In the genomic region with DNA sequence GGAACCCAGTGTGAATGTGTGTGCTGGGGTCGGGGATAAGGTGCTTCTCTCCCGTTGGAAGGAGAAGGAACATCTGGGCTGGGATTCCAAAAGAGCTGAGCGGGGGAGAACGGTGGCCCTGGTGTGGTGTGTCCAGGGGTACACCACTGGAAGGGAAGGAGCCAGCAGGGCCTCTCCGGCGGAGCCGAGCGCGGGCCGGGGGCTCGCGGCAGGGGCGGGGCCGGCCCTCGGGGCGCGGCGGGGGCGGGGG, we compare ENCODE assay signal across 8 cellular contexts. TPM values are rescaled to one million over a fixed set of nuclear protein-coding genes. Genes with fewer than 3 reads are reported as not detected.
A peak's percentile ranks its signal among the peaks of the same experiment; 100 is the strongest.
DNase-seq lines count a peak whose midpoint lies in the region; ATAC-seq, FAIRE-seq and TF ChIP-seq lines count a peak whose summit lies in the region.

No MANE protein-coding gene starts in this region.

- peak overlapping the region; percentile 8; the same call in 1 of the 2 replicates for H3K14ac ChIP-seq in H9 (ENCODE audit: insufficient read depth, low read length)

- peaks cover 11% of the 10 kb centered on the region for H3K27me3 Mint-ChIP-seq in H9 (ENCODE audit: low read depth)

- H4K91ac ChIP-seq in H9 (ENCODE audit: insufficient read length, low read depth, low read length), result no peak overlapping the region

- H3K4me3 Mint-ChIP-seq in H9, result peak overlapping the region; percentile 61 to 80

- no peak overlapping the region for H3T11ph ChIP-seq in H9 (ENCODE audit: low read length)

- peak overlapping the region; percentile 58 for H2AFZ ChIP-seq in H9 (ENCODE audit: low read length)

- H3K23me2 ChIP-seq in H9 (ENCODE audit: insufficient read length, low read depth, low read length, poor library complexity, severe bottlenecking), result peaks cover 17% of the 10 kb centered on the region

- H2AK5ac ChIP-seq in H9 (ENCODE audit: insufficient read length, low read length) (no peak overlapping the region), mesendoderm (ENCODE audit: low read length) (no peak overlapping the region)

- 12% methylated on average over 4 of the region's 19 CpGs for WGBS in A549 (ENCODE audit: missing lambda C conversion rate)
- no CpG with 5 or more reads among the region's 19 CpGs for WGBS in H9 (ENCODE audit: extremely low coverage, insufficient read length, low lambda C conversion rate)
- no CpG with 5 or more reads among the region's 19 CpGs for WGBS in mesendoderm (ENCODE audit: extremely low coverage, insufficient coverage, low lambda C conversion rate)

- H3K27ac ChIP-seq in A549 (peak overlapping the region; percentile 72 to 92), H9 (ENCODE audit: insufficient read length, low read depth, low read length) (no peak overlapping the region), angular gyrus (ENCODE audit: low read depth, low read length) (peak overlapping the region; percentile 59), mesendoderm (ENCODE audit: low read depth, low read length) (no peak overlapping the region)

- no peak for FAIRE-seq in A549 (lab: Jason Lieb, UNC)
- FAIRE-seq in H54 (lab: Jason Lieb, UNC), result no peak

- no peaks in the 10 kb centered on the region for H4K20me1 ChIP-seq in H9 (ENCODE audit: control insufficient read depth, insufficient read depth, insufficient read length)

- H3K18ac ChIP-seq in H9 (ENCODE audit: insufficient read length, low read depth, low read length), result no peak overlapping the region
- H3K18ac ChIP-seq in mesendoderm (ENCODE audit: low read length), result peak overlapping the region; percentile 21

- H3K23ac ChIP-seq in H9 (ENCODE audit: insufficient read length, low read depth, low read length) (no peak overlapping the region), mesendoderm (ENCODE audit: low read length) (no peak overlapping the region)

- H3K79me2 ChIP-seq in H9 (ENCODE audit: insufficient read depth, low read length) (no peaks in the 10 kb centered on the region; the same call in 1 of the 2 replicates), mesendoderm (ENCODE audit: control insufficient read depth, insufficient read depth, low read length) (peaks cover 4% of the 10 kb centered on the region)

- no peak overlapping the region for H3K4ac ChIP-seq in H9 (ENCODE audit: low read depth, low read length)
- H3K4ac ChIP-seq in mesendoderm (ENCODE audit: low read depth, low read length), result no peak overlapping the region

- H3K9me3 Mint-ChIP-seq in H9, result no peaks in the 10 kb centered on the region

- H3K79me1 ChIP-seq in H9 (ENCODE audit: insufficient read depth, low read depth, low read length, poor library complexity, severe bottlenecking) (peaks cover 4% of the 10 kb centered on the region), mesendoderm (ENCODE audit: low read length) (peaks cover 13% of the 10 kb centered on the region)

- H3K56ac ChIP-seq in H9 (ENCODE audit: insufficient read length, low read depth, low read length), result no peak overlapping the region
- peak overlapping the region; percentile 80 for H3K56ac ChIP-seq in mesendoderm (ENCODE audit: low read length)

- peak overlapping the region; percentile 34 for H3K9ac ChIP-seq in H9 (ENCODE audit: extremely low read depth, insufficient read length, low read length)
- peak overlapping the region; percentile 73 for H3K9ac ChIP-seq in mesendoderm (ENCODE audit: low read length)

- POLR2A ChIA-PET in A549 (lab: Yijun Ruan, JAX), result interaction anchor here (1.7 kb wide), 1 partner anchor 29 kb away, joined by 25 read pairs; no protein-coding TSS in a partner anchor

- no peak overlapping the region for H2BK12ac ChIP-seq in H9 (ENCODE audit: insufficient read length, low read depth, low read length)

- no peak overlapping the region for H4K5ac ChIP-seq in H9 (ENCODE audit: insufficient read length, low read depth, low read length)
- no peak overlapping the region for H4K5ac ChIP-seq in mesendoderm (ENCODE audit: low read length)

- H2BK5ac ChIP-seq in H9 (ENCODE audit: insufficient read length, low read length) (no peak overlapping the region), mesendoderm (ENCODE audit: low read length) (no peak overlapping the region)

- no peaks in the 10 kb centered on the region for H3K36me3 ChIP-seq in mesendoderm (ENCODE audit: control insufficient read depth, insufficient read depth, low read length)

- peak overlapping the region; percentile 20 to 86 (median 45); a peak in 5 of 7 replicates for H3K27ac Mint-ChIP-seq in H9

- H3K4me1 ChIP-seq in A549 (peaks cover 21% of the 10 kb centered on the region), H9 (ENCODE audit: insufficient read depth, low read length) (peaks cover 4% of the 10 kb centered on the region; the same call in 1 of the 2 replicates), mesendoderm (ENCODE audit: control insufficient read depth, low read depth, low read length) (peaks cover 8% of the 10 kb centered on the region)

- no peak overlapping the region for H4K8ac ChIP-seq in H9 (replicated peaks; ENCODE audit: insufficient read length, low read depth, low read length)
- H4K8ac ChIP-seq in mesendoderm (ENCODE audit: low read depth, low read length), result no peak overlapping the region

- no peaks in the 10 kb centered on the region for H3K27me3 ChIP-seq in H9 (ENCODE audit: insufficient read depth, low read length)
- no peaks in the 10 kb centered on the region for H3K27me3 ChIP-seq in mesendoderm (ENCODE audit: insufficient read depth, low read length, poor library complexity)

- H3K4me3 ChIP-seq in A549, result peak overlapping the region; percentile 58
- H3K4me3 ChIP-seq in mesendoderm (ENCODE audit: low read length), result no peak overlapping the region

- intact Hi-C loops in left colon (cut with DNase I, micrococcal nuclease), result no loop called here

- TF ChIP-seq POLR2A in A549 (IDR thresholded peaks at IDR 0.05; ENCODE audit: low read length) (no peak), H54 (IDR thresholded peaks at IDR 0.05; ENCODE audit: low read depth, low read length) (no peak)

- H3K4me1 Mint-ChIP-seq in H9, result peaks cover 27 to 28% of the 10 kb centered on the region in 2 experiments

- no peak overlapping the region for H2BK20ac ChIP-seq in H9 (ENCODE audit: low read depth, low read length, poor library complexity, severe bottlenecking)

- no peak for DNase-seq in A549 (ENCODE audit: low read depth in 1 of 2, low spot score in 1 of 2)
- no peak for DNase-seq in H9
- DNase-seq in mesendoderm, result peak; percentile 48
- DNase-seq in NCI-H1092 treated with DMSO at 0.1 percent for 48 hours (lab: John Stamatoyannopoulos, UW), result no peak
- DNase-seq in left colon, result no peak
- no peak for DNase-seq in NCI-H345 treated with DMSO at 0.1 percent for 48 hours (lab: John Stamatoyannopoulos, UW; ENCODE audit: unreplicated experiment)
- DNase-seq in H54 (ENCODE audit: insufficient read length, low spot score), result no peak

- TF ChIP-seq EP300 in A549 (IDR thresholded peaks at IDR 0.05), result no peak

- CTCF ChIA-PET in A549 (lab: Yijun Ruan, JAX), result interaction anchor here (2.2 to 2.9 kb wide), 2 partner anchors 9 to 30 kb away, joined by 6 to 25 read pairs; no protein-coding TSS in a partner anchor

- H2BK15ac ChIP-seq in H9 (ENCODE audit: low read depth, low read length) (peak overlapping the region; percentile 1; the same call in 1 of the 2 replicates), mesendoderm (replicated peaks; ENCODE audit: low read depth) (no peak overlapping the region)

- H3K4me2 ChIP-seq in A549, result peak overlapping the region; percentile 93
- H3K4me2 ChIP-seq in H9 (ENCODE audit: insufficient read depth, insufficient read length, low read length), result peak overlapping the region; percentile 66
- peak overlapping the region; percentile 37 for H3K4me2 ChIP-seq in mesendoderm (ENCODE audit: low read length)

- H3K9me3 ChIP-seq in A549 (no peaks in the 10 kb centered on the region), H9 (ENCODE audit: control insufficient read depth, low read depth, low read length) (no peaks in the 10 kb centered on the region)

- H2BK120ac ChIP-seq in H9 (ENCODE audit: low read depth, low read length, poor library complexity, severe bottlenecking) (no peak overlapping the region), mesendoderm (ENCODE audit: low read depth, low read length) (peak overlapping the region; percentile 64)

- TF ChIP-seq RAD21 in A549 (conservative IDR thresholded peaks at IDR 0.05 in 1 of 2, IDR thresholded peaks at IDR 0.05 in 1 of 2), result no peak

- no peaks in the 10 kb centered on the region; a peak in 1 of 7 replicates for H3K36me3 Mint-ChIP-seq in H9 (ENCODE audit: insufficient read depth in 1 of 3, low read depth in 3 of 3)

- peak; percentile 5 to 57; a peak in 5 of 6 replicates for ATAC-seq in A549
- no peak for ATAC-seq in left colon

- no peak for TF ChIP-seq CTCF in A549 (IDR thresholded peaks at IDR 0.05)
- no peak for TF ChIP-seq CTCF in H9 (conservative IDR thresholded peaks at IDR 0.05)

TF ChIP-seq in A549, 52 proteins besides CTCF, POLR2A, EP300 and RAD21:
- TF ChIP-seq ZFP36 (IDR thresholded peaks at IDR 0.05; ENCODE audit: borderline replicate concordance, partially characterized antibody), result no peak
- 0 out of 2 replicates have a peak, but pooled peaks have one; percentile 18 for TF ChIP-seq PHF8 (IDR thresholded peaks at IDR 0.05; ENCODE audit: borderline replicate concordance, low read depth)

RNA-seq across cellular contexts. Expression of a gene that starts 0.2 kb away (rescaled TPM):
- polyA plus RNA-seq in A549 (2011; rRNA removed) (9.8 and 11.8 TPM in 2 replicates), A549 (2017; fragmentation: RNase III; extraction: RNeasy Plus Mini Kit Qiagen cat#74134 plus additional on column Dnase treatment) (12.4 to 14.1 TPM (median 12.7 TPM) in 3 replicates)
- polyA plus RNA-seq in A549 (2012; cell fraction: cytosol; rRNA removed), result 13.7 and 16.5 TPM in 2 replicates
- polyA plus RNA-seq in A549 (2012; cell fraction: nucleus; rRNA removed), result 17.6 and 18.5 TPM in 2 replicates
- 24.0 and 26.2 TPM in 2 replicates for polyA minus RNA-seq in A549 (2011; rRNA and poly(A)+ RNA removed)
- total RNA-seq in H9 (2021) (43.3 and 45.3 TPM in 2 replicates), left colon (100 to 1,000 TPM; 173 to 192 TPM)
- 22.5 TPM for polyA plus RNA-seq in mesendoderm (2013, experiment 1 of 2)
- 21.1 TPM for polyA plus RNA-seq in mesendoderm (2013, experiment 2 of 2)

RNA-seq across cellular contexts. Expression of a gene that starts 57.1 kb away (rescaled TPM):
- polyA plus RNA-seq in A549 (2011; rRNA removed) (146 and 181 TPM in 2 replicates), A549 (2017; fragmentation: RNase III; extraction: RNeasy Plus Mini Kit Qiagen cat#74134 plus additional on column Dnase treatment) (290 to 380 TPM (median 310 TPM) in 3 replicates)
- 273 and 310 TPM in 2 replicates for polyA plus RNA-seq in A549 (2012; cell fraction: cytosol; rRNA removed)
- polyA plus RNA-seq in A549 (2012; cell fraction: nucleus; rRNA removed), result 104 and 110 TPM in 2 replicates
- polyA minus RNA-seq in A549 (2011; rRNA and poly(A)+ RNA removed), result 21.2 and 35.6 TPM in 2 replicates
- total RNA-seq in H9 (2021) (622 and 626 TPM in 2 replicates), left colon (100 to 1,000 TPM; 243 to 270 TPM)
- 909 TPM for polyA plus RNA-seq in mesendoderm (2013, experiment 1 of 2)
- 895 TPM for polyA plus RNA-seq in mesendoderm (2013, experiment 2 of 2)

Comparison
In these comparisons a context has a peak if more than half of its experiments do, and no peak if none do; other contexts are left out.
1. H3K27ac ChIP-seq: peak in A549 (2 of 2) and angular gyrus (single experiment); none in H9 (single experiment) and mesendoderm (single experiment).
2. H3K4me2 ChIP-seq: peak in every context shown above with its lines; median percentile 93 in A549; 66 in H9; 37 in mesendoderm.